ENCODE assay signal across 17 cellular contexts in genomic region chr7:34939175-34939574, GRCh38.
DNase-seq lines count a peak whose midpoint lies in the region; ATAC-seq, FAIRE-seq and TF ChIP-seq lines count a peak whose summit lies in the region.
"Had no signal": no experiment of that assay in that cellular context is flagged by ENCODE, and none has a peak within 500 bp of the region (broad histone marks: within the 10 kb centered on the region; RNA-seq: fewer than 3 reads in every experiment).

No MANE protein-coding gene starts in this region.

- H3K4me1 ChIP-seq in K562 (replicated peaks in 1 of 2; ENCODE audit: control insufficient read depth in 2 of 2, insufficient read depth in 2 of 2, low read length in 2 of 2) = no peaks in the 10 kb centered on the region
- H3K4me1 ChIP-seq in Peyer's patch = no peaks in the 10 kb centered on the region
- H3K4me1 ChIP-seq: esophagus muscularis mucosa, parathyroid adenoma, tibial nerve had no signal

- no peaks in the 10 kb centered on the region for H3K9me1 ChIP-seq in K562 (ENCODE audit: control insufficient read depth, insufficient read depth, low read length)

- H3K4me1 Mint-ChIP-seq in activated CD4-positive, alpha-beta T cell treated with anti-CD3 and anti-CD28 coated beads for 36 hours = no peaks in the 10 kb centered on the region
- H3K4me1 Mint-ChIP-seq: activated naive CD8-positive, alpha-beta T cell treated with anti-CD3 and anti-CD28 coated beads for 36 hours had no signal

- in situ Hi-C loops in K562 (cut with MboI) = no loop called here

- H3K9ac ChIP-seq in K562 (ENCODE audit: insufficient read depth in 1 of 2, low read depth in 2 of 2, low read length in 2 of 2) = no peak overlapping the region
- H3K9ac ChIP-seq: parathyroid adenoma, SK-N-SH had no signal

- no peaks in the 10 kb centered on the region for H3K27me3 ChIP-seq in AG04450 (ENCODE audit: control insufficient read depth, insufficient read depth, low read length)
- no peaks in the 10 kb centered on the region for H3K27me3 ChIP-seq in K562 (ENCODE audit: control insufficient read depth in 2 of 2, insufficient read depth in 2 of 2, low read length in 2 of 2)
- H3K27me3 ChIP-seq in Peyer's patch = no peaks in the 10 kb centered on the region
- H3K27me3 ChIP-seq: esophagus muscularis mucosa, tibial nerve had no signal

- CTCF ChIA-PET in AG04450 (lab: Charles Lee) (interaction anchor here (1.3 kb wide), 1 partner anchor 99 kb away, joined by 4 read pairs; no protein-coding TSS in a partner anchor), K562 (lab: Yijun Ruan, JAX; ENCODE audit: low intra/inter-chr PET ratio) (no interaction called here)
- CTCF ChIA-PET in activated CD4-positive, alpha-beta T cell treated with anti-CD3 and anti-CD28 coated beads for 36 hours (lab: Charles Lee) = interaction anchor here (1.9 kb wide), 1 partner anchor 11 kb away, joined by 6 read pairs; no protein-coding TSS in a partner anchor

- no peaks in the 10 kb centered on the region for H3K27me3 Mint-ChIP-seq in activated CD4-positive, alpha-beta T cell treated with anti-CD3 and anti-CD28 coated beads for 36 hours
- H3K27me3 Mint-ChIP-seq: activated naive CD8-positive, alpha-beta T cell treated with anti-CD3 and anti-CD28 coated beads for 36 hours had no signal

- H3K9me3 ChIP-seq in AG04450 (ENCODE audit: control insufficient read depth, insufficient read depth, low read length) = no peaks in the 10 kb centered on the region
- H3K9me3 ChIP-seq in K562 (replicated peaks; ENCODE audit: control insufficient read depth, insufficient read depth, low read depth, low read length) = no peaks in the 10 kb centered on the region
- no peaks in the 10 kb centered on the region for H3K9me3 ChIP-seq in Peyer's patch
- H3K9me3 ChIP-seq: esophagus muscularis mucosa, SK-N-SH, tibial nerve had no signal

- H2AFZ ChIP-seq in K562 (ENCODE audit: low read depth, low read length) = no peak overlapping the region
- H2AFZ ChIP-seq: parathyroid adenoma had no signal

- no peaks in the 10 kb centered on the region for H3K9me3 Mint-ChIP-seq in activated CD4-positive, alpha-beta T cell treated with anti-CD3 and anti-CD28 coated beads for 36 hours (ENCODE audit: low read depth)
- H3K9me3 Mint-ChIP-seq: activated naive CD8-positive, alpha-beta T cell treated with anti-CD3 and anti-CD28 coated beads for 36 hours had no signal

- no peak for TF ChIP-seq RAD21 in K562 (CRISPR knock-in tag; conservative IDR thresholded peaks at IDR 0.05 in 1 of 2, IDR thresholded peaks at IDR 0.05 in 1 of 2)

- 86% methylated on average over 6 of the region's 6 CpGs for WGBS in K562 (ENCODE audit: insufficient coverage, low coverage, missing lambda C conversion rate)

- H3K4me3 ChIP-seq in AG04450 (ENCODE audit: low read depth, low read length) (no peak overlapping the region), K562 (no peak overlapping the region), Peyer's patch (no peak overlapping the region)
- H3K4me3 ChIP-seq: esophagus muscularis mucosa, tibial nerve had no signal

- POLR2A ChIA-PET in AG04450 (lab: Yijun Ruan, JAX) = interaction anchor here (0.6 kb wide), 1 partner anchor 20 kb away, joined by 3 read pairs; no protein-coding TSS in a partner anchor
- POLR2A ChIA-PET in K562 (lab: Yijun Ruan, JAX) = no interaction called here
- POLR2A ChIA-PET in activated CD4-positive, alpha-beta T cell treated with anti-CD3 and anti-CD28 coated beads for 36 hours (lab: Charles Lee) = no interaction called here

- ATAC-seq in K562 = no peak
- ATAC-seq in activated CD4-positive, alpha-beta T cell treated with anti-CD3 and anti-CD28 coated beads for 36 hours = no peak

- H4K20me1 ChIP-seq in K562 (replicated peaks; ENCODE audit: control insufficient read depth, insufficient read depth, low read length) = no peaks in the 10 kb centered on the region

- FAIRE-seq in K562 (lab: Jason Lieb, UNC) = no peak

- DNase-seq in AG04450 (ENCODE audit: low read depth, low spot score) (peak; percentile 66), HT1080 (ENCODE audit: low read depth) (peak; percentile 92), K562 (ENCODE audit: extremely low read depth in 1 of 4, low spot score in 3 of 4) (no peak), iris pigment epithelial cell (ENCODE audit: low read depth) (peak; percentile 97), ureter (ENCODE audit: low spot score) (no peak), Peyer's patch (no peak), NOMO-1 treated with DMSO at 0.1 percent for 48 hours (lab: John Stamatoyannopoulos, UW; ENCODE audit: unreplicated experiment) (no peak)
- DNase-seq in activated CD4-positive, alpha-beta T cell treated with anti-CD3 and anti-CD28 coated beads for 36 hours = no peak
- DNase-seq: activated naive CD8-positive, alpha-beta T cell treated with anti-CD3 and anti-CD28 coated beads for 36 hours; AML-193; DMS153; NCI-H2081 treated with DMSO at 0.1 percent for 48 hours; NK-92 treated with Interleukin-12 subunit alpha and Interleukin-12 subunit beta, amount 100 ng/mL, for 24 hours; SK-N-SH had no signal

- H3K36me3 Mint-ChIP-seq in activated CD4-positive, alpha-beta T cell treated with anti-CD3 and anti-CD28 coated beads for 36 hours (ENCODE audit: low read depth) = peaks cover 18% of the 10 kb centered on the region

- no peak overlapping the region for H3K27ac ChIP-seq in AG04450 (ENCODE audit: low read depth, low read length)
- no peak overlapping the region for H3K27ac ChIP-seq in K562 (ENCODE audit: extremely low read depth, low read depth, low read length)
- H3K27ac ChIP-seq in Peyer's patch = no peak overlapping the region
- H3K27ac ChIP-seq: esophagus muscularis mucosa, parathyroid adenoma, tibial nerve had no signal

- TF ChIP-seq POLR2A in K562 (conservative IDR thresholded peaks at IDR 0.05) (no peak), Peyer's patch (IDR thresholded peaks at IDR 0.05) (no peak)

- H3K27ac Mint-ChIP-seq in activated CD4-positive, alpha-beta T cell treated with anti-CD3 and anti-CD28 coated beads for 36 hours = no peak overlapping the region
- H3K27ac Mint-ChIP-seq: activated naive CD8-positive, alpha-beta T cell treated with anti-CD3 and anti-CD28 coated beads for 36 hours had no signal

- no TSS peak for BruUV-seq in K562 (replicated peaks; lab: Mats Ljungman, UMichigan)

- H3K36me3 ChIP-seq in K562 (ENCODE audit: control insufficient read depth, insufficient read depth, low read length) (peaks cover 8% of the 10 kb centered on the region; the same call in 2 of the 3 replicates), Peyer's patch (peaks cover 0 to 11% (median 0%) of the 10 kb centered on the region in 3 donors)

- H3K4me2 ChIP-seq in K562 (ENCODE audit: insufficient read depth, low read length) = no peak overlapping the region
- H3K4me2 ChIP-seq: SK-N-SH had no signal

- no peaks in the 10 kb centered on the region for H3K79me2 ChIP-seq in K562 (ENCODE audit: control insufficient read depth, insufficient read depth, low read length)
- H3K79me2 ChIP-seq: parathyroid adenoma had no signal

- no peak overlapping the region for H3K4me3 Mint-ChIP-seq in activated CD4-positive, alpha-beta T cell treated with anti-CD3 and anti-CD28 coated beads for 36 hours
- H3K4me3 Mint-ChIP-seq: activated naive CD8-positive, alpha-beta T cell treated with anti-CD3 and anti-CD28 coated beads for 36 hours had no signal

- TF ChIP-seq EP300 in K562 (IDR thresholded peaks at IDR 0.05; ENCODE audit: low read length) = no peak

- intact Hi-C loops in K562 (cut with micrococcal nuclease) = no loop called here
- intact Hi-C loops in activated CD4-positive, alpha-beta T cell treated with anti-CD3 and anti-CD28 coated beads for 36 hours (cut with DNase I, micrococcal nuclease) = no loop called here

- no peak for TF ChIP-seq CTCF in AG04450 (IDR thresholded peaks at IDR 0.05; ENCODE audit: low read depth, low read length)
- TF ChIP-seq CTCF in K562 (IDR thresholded peaks at IDR 0.05 in 2 of 3, conservative IDR thresholded peaks at IDR 0.05 in 1 of 3; ENCODE audit: insufficient read depth in 2 of 3, low read depth in 1 of 3, low read length in 3 of 3) = no peak
- no peak for TF ChIP-seq CTCF in Peyer's patch (IDR thresholded peaks at IDR 0.05)

TF ChIP-seq in K562, 482 proteins besides CTCF, POLR2A, EP300 and RAD21 (continues in another document):
- TF ChIP-seq CEBPG (CRISPR knock-in tag; IDR thresholded peaks at IDR 0.05) = no peak
- TF ChIP-seq CEBPG (tag; conservative IDR thresholded peaks at IDR 0.05 in 1 of 2, IDR thresholded peaks at IDR 0.05 in 1 of 2) = peak in 1 of 2 experiments; percentile 71; a peak in 2 of 4 replicates
- TF ChIP-seq CUX1 (CRISPR knock-in tag; IDR thresholded peaks at IDR 0.05) = no peak

Comparison
In these comparisons a context has a peak if more than half of its experiments do, and no peak if none do; other contexts are left out.
1. DNase-seq: peak in AG04450 (single experiment), HT1080 (single experiment) and iris pigment epithelial cell (single experiment); none in K562 (0 of 4), ureter (single experiment), Peyer's patch (0 of 3), activated CD4-positive, alpha-beta T cell treated with anti-CD3 and anti-CD28 coated beads for 36 hours (single experiment) and NOMO-1 treated with DMSO at 0.1 percent for 48 hours (single experiment).